ENCODE assay signal across 23 cellular contexts in genomic region chr3:10774825-10775224, GRCh38. TPM values are rescaled to one million over a fixed set of nuclear protein-coding genes. Genes with fewer than 3 reads are reported as not detected.
DNase-seq lines count a peak whose midpoint lies in the region; ATAC-seq, FAIRE-seq and TF ChIP-seq lines count a peak whose summit lies in the region.
"Had no signal": no experiment of that assay in that cellular context is flagged by ENCODE, and none has a peak within 500 bp of the region (broad histone marks: within the 10 kb centered on the region; RNA-seq: fewer than 3 reads in every experiment).

No MANE protein-coding gene starts in this region.

- H4K12ac ChIP-seq in trophoblast cell (ENCODE audit: low read depth, low read length) = no peak overlapping the region

- no peak overlapping the region for H4K8ac ChIP-seq in trophoblast cell (ENCODE audit: low read depth, low read length)

- in situ Hi-C loops in brain microvascular endothelial cell (cut with HindIII; ENCODE audit: low pct_ligation_motif_present, low sequenced_read_pairs) = no loop called here

- no peak overlapping the region for H4K91ac ChIP-seq in trophoblast cell (ENCODE audit: low read depth, low read length)

- no peaks in the 10 kb centered on the region for H3K79me1 ChIP-seq in trophoblast cell (ENCODE audit: low read length)

- no peaks in the 10 kb centered on the region for H3K36me3 ChIP-seq in BLaER1 treated with 17β-estradiol and CSF1 and Interleukin-3, amounts not matched to agents 10 nM and 100 nM
- no peaks in the 10 kb centered on the region for H3K36me3 ChIP-seq in bronchial epithelial cell (ENCODE audit: control insufficient read depth, insufficient read depth, low read length)
- H3K36me3 ChIP-seq in trophoblast cell (ENCODE audit: control insufficient read depth in 1 of 2, insufficient read depth in 2 of 2, low read length in 2 of 2) = no peaks in the 10 kb centered on the region
- no peaks in the 10 kb centered on the region for H3K36me3 ChIP-seq in brain microvascular endothelial cell (replicated peaks)
- H3K36me3 ChIP-seq: BE2C had no signal

- H2AFZ ChIP-seq in trophoblast cell (ENCODE audit: insufficient read depth, low read length, poor library complexity) = no peak overlapping the region
- H2AFZ ChIP-seq: GM23248 had no signal

- no peak overlapping the region for H2AK5ac ChIP-seq in trophoblast cell (ENCODE audit: low read length)

- no peak overlapping the region for H2BK120ac ChIP-seq in trophoblast cell (ENCODE audit: insufficient read depth, low read length, poor library complexity)

- no peak overlapping the region for H3K27ac ChIP-seq in BLaER1 treated with 17β-estradiol and CSF1 and Interleukin-3, amounts not matched to agents 10 nM and 100 nM
- H3K27ac ChIP-seq in trophoblast cell (ENCODE audit: low read depth, low read length) (no peak overlapping the region), brain microvascular endothelial cell (no peak overlapping the region)
- H3K27ac ChIP-seq: C4-2B, GM23248 had no signal

- no peak for ATAC-seq in GM21737 (IDR thresholded peaks at IDR 0.05; ENCODE audit: unreplicated experiment)

- H3K4me2 ChIP-seq in BLaER1 treated with 17β-estradiol and CSF1 and Interleukin-3, amounts not matched to agents 10 nM and 100 nM = peak overlapping the region in 6 of 11 experiments; percentile 5 to 54 (median 22); a peak in 3 of 22 replicates
- no peak overlapping the region for H3K4me2 ChIP-seq in trophoblast cell (ENCODE audit: low read length)

- no peak overlapping the region for H3K23ac ChIP-seq in trophoblast cell (ENCODE audit: low read length)

- no peak overlapping the region for H3K9ac ChIP-seq in BLaER1 treated with 17β-estradiol and CSF1 and Interleukin-3, amounts not matched to agents 10 nM and 100 nM
- no peak overlapping the region for H3K9ac ChIP-seq in trophoblast cell (ENCODE audit: low read length)
- H3K9ac ChIP-seq: GM23248 had no signal

- TF ChIP-seq CTCF in bronchial epithelial cell (IDR thresholded peaks at IDR 0.05; ENCODE audit: insufficient read depth, low read length, severe bottlenecking) (no peak), brain microvascular endothelial cell (IDR thresholded peaks at IDR 0.05; ENCODE audit: low read depth, low read length, missing control alignments) (no peak)

- WGBS in trophoblast cell (ENCODE audit: extremely low coverage, insufficient coverage, insufficient read length) = no CpG with 5 or more reads among the region's 8 CpGs

- H2BK5ac ChIP-seq in trophoblast cell (ENCODE audit: low read depth, low read length, poor library complexity) = no peak overlapping the region

- no peak overlapping the region for H2BK12ac ChIP-seq in trophoblast cell (ENCODE audit: low read length)

- H3K27me3 ChIP-seq in BLaER1 treated with 17β-estradiol and CSF1 and Interleukin-3, amounts not matched to agents 10 nM and 100 nM = no peaks in the 10 kb centered on the region
- H3K27me3 ChIP-seq in bronchial epithelial cell (ENCODE audit: control insufficient read depth, insufficient read depth, low read length) (no peaks in the 10 kb centered on the region), trophoblast cell (ENCODE audit: insufficient read depth, low read length) (no peaks in the 10 kb centered on the region), brain microvascular endothelial cell (replicated peaks) (no peaks in the 10 kb centered on the region)
- H3K27me3 ChIP-seq: BE2C had no signal

- peaks cover 14 to 54% (median 29%) of the 10 kb centered on the region in 10 experiments; a peak in 18 of 20 replicates for H3K4me1 ChIP-seq in BLaER1 treated with 17β-estradiol and CSF1 and Interleukin-3, amounts not matched to agents 10 nM and 100 nM
- H3K4me1 ChIP-seq in trophoblast cell (ENCODE audit: control insufficient read depth in 1 of 2, insufficient read depth in 2 of 2, low read length in 2 of 2) = peaks cover 0 to under 1% of the 10 kb centered on the region in 2 experiments
- H3K4me1 ChIP-seq: BE2C, Caco-2 had no signal

- peak; percentile 77 for FAIRE-seq in bronchial epithelial cell (lab: Jason Lieb, UNC)
- FAIRE-seq: A204.1, D721Med, GM12892, GM18507, H54 had no signal

- no peak for DNase-seq in bronchial epithelial cell (ENCODE audit: low read depth)
- peak; percentile 18 for DNase-seq in islet precursor cell
- DNase-seq in trophoblast cell = no peak
- no peak for DNase-seq in DMS114 treated with DMSO at 0.1 percent for 48 hours (lab: John Stamatoyannopoulos, UW; ENCODE audit: unreplicated experiment)
- no peak for DNase-seq in brain microvascular endothelial cell
- DNase-seq: ACHN; BE2C; Caco-2; CD4-positive, alpha-beta T cell; DMS153; DMS79; GDM1; GM23248; HCEC 1CT had no signal

- H4K20me1 ChIP-seq in BLaER1 treated with 17β-estradiol and CSF1 and Interleukin-3, amounts not matched to agents 10 nM and 100 nM = no peaks in the 10 kb centered on the region

- no peak overlapping the region for H3K4ac ChIP-seq in trophoblast cell (ENCODE audit: low read depth, low read length)

- H3K14ac ChIP-seq in trophoblast cell (ENCODE audit: low read length) = no peak overlapping the region

- H3K4me3 ChIP-seq in BLaER1 treated with 17β-estradiol and CSF1 and Interleukin-3, amounts not matched to agents 10 nM and 100 nM = no peak overlapping the region
- H3K4me3 ChIP-seq in bronchial epithelial cell (ENCODE audit: low read depth, low read length) (no peak overlapping the region), trophoblast cell (ENCODE audit: low read depth, low read length) (peak overlapping the region; percentile 20), brain microvascular endothelial cell (ENCODE audit: low read depth, low read length) (no peak overlapping the region)
- H3K4me3 ChIP-seq: GM23248 had no signal

- no peaks in the 10 kb centered on the region for H3K79me2 ChIP-seq in trophoblast cell (ENCODE audit: control insufficient read depth, insufficient read depth, low read length, poor library complexity)

- H3K18ac ChIP-seq in trophoblast cell (ENCODE audit: low read length) = no peak overlapping the region

- H3K9me3 ChIP-seq in BLaER1 treated with 17β-estradiol and CSF1 and Interleukin-3, amounts not matched to agents 10 nM and 100 nM (replicated peaks in 1 of 11) = peaks cover 0 to 5% (median 0%) of the 10 kb centered on the region in 11 experiments; a peak in 2 of 22 replicates
- peaks cover 3% of the 10 kb centered on the region for H3K9me3 ChIP-seq in trophoblast cell (ENCODE audit: insufficient read depth, low read depth, low read length)
- H3K9me3 ChIP-seq: BE2C, Caco-2 had no signal

RNA-seq across cellular contexts. Expression of gene SLC6A11, which starts 41.2 kb away (rescaled TPM):
- total RNA-seq in bronchial epithelial cell = 3.2 and 3.5 TPM in 2 replicates
- polyA plus RNA-seq in trophoblast cell (2013) = 0.01 and 0.03 TPM in 2 replicates
- total RNA-seq: Caco-2; CD4-positive, alpha-beta T cell; GM23248; HT-29 had no signal
- polyA plus RNA-seq: GM23248 had no signal
